In the genomic region with DNA sequence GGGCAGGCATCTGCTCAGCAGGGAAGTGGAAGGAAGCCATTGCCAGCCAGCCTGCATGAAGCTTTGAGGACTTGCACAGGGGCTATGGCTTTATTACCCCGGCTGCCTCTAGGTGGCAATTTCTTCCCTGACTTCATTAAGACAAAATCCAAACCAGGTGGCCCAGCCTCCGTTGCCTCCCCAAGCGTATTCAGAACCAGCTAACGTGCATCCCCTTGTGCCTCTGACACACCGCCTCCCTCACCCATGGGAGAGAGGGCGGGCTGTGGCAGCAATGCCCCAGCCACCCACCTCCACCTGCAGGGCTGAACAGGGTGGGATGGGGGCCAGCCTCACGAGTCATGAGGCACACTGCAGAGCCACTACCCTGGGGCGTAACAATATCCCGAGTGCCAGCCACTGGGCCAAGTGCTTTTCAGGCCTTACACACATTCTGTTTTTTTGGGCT, we compare ENCODE assay signal across 1 cellular context.
A peak's percentile ranks its signal among the peaks of the same experiment; 100 is the strongest.
TF ChIP-seq lines count a peak whose summit lies in the region.

No MANE protein-coding gene starts in this region.

TF ChIP-seq in HEK293, 187 proteins besides CTCF, POLR2A, EP300 and RAD21 (continued from another document):
- TF ChIP-seq, protein P1, sequence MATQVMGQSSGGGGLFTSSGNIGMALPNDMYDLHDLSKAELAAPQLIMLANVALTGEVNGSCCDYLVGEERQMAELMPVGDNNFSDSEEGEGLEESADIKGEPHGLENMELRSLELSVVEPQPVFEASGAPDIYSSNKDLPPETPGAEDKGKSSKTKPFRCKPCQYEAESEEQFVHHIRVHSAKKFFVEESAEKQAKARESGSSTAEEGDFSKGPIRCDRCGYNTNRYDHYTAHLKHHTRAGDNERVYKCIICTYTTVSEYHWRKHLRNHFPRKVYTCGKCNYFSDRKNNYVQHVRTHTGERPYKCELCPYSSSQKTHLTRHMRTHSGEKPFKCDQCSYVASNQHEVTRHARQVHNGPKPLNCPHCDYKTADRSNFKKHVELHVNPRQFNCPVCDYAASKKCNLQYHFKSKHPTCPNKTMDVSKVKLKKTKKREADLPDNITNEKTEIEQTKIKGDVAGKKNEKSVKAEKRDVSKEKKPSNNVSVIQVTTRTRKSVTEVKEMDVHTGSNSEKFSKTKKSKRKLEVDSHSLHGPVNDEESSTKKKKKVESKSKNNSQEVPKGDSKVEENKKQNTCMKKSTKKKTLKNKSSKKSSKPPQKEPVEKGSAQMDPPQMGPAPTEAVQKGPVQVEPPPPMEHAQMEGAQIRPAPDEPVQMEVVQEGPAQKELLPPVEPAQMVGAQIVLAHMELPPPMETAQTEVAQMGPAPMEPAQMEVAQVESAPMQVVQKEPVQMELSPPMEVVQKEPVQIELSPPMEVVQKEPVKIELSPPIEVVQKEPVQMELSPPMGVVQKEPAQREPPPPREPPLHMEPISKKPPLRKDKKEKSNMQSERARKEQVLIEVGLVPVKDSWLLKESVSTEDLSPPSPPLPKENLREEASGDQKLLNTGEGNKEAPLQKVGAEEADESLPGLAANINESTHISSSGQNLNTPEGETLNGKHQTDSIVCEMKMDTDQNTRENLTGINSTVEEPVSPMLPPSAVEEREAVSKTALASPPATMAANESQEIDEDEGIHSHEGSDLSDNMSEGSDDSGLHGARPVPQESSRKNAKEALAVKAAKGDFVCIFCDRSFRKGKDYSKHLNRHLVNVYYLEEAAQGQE (tag by site-specific recombination; IDR thresholded peaks at IDR 0.05) = no peak
- TF ChIP-seq, protein P2, sequence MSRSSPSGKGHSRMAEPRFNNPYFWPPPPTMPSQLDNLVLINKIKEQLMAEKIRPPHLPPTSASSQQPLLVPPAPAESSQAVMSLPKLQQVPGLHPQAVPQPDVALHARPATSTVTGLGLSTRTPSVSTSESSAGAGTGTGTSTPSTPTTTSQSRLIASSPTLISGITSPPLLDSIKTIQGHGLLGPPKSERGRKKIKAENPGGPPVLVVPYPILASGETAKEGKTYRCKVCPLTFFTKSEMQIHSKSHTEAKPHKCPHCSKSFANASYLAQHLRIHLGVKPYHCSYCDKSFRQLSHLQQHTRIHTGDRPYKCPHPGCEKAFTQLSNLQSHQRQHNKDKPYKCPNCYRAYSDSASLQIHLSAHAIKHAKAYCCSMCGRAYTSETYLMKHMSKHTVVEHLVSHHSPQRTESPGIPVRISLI (tag by site-specific recombination; IDR thresholded peaks at IDR 0.05) = 0 out of 2 replicates have a peak, but pooled peaks have one; percentile 34
- TF ChIP-seq ZIC2 (tag by site-specific recombination; IDR thresholded peaks at IDR 0.05) = peak; percentile 53; the same call in 1 of the 2 replicates
